Comparison of ENCODE assay signal across 36 cellular contexts in genomic region chr19:45061965-45062364, GRCh38. TPM values are rescaled to one million over a fixed set of nuclear protein-coding genes. Genes with fewer than 3 reads are reported as not detected.
"Had no signal": no experiment of that assay in that cellular context is flagged by ENCODE, and none has a peak within 500 bp of the region (broad histone marks: within the 10 kb centered on the region; RNA-seq: fewer than 3 reads in every experiment).

No MANE protein-coding gene starts in this region.

- H3K4me3 Mint-ChIP-seq: activated CD4-positive, alpha-beta memory T cell treated with anti-CD3 and anti-CD28 coated beads, Interleukin-2, amount 10 ng/mL, durations not matched to agents 7 days and 5 days; activated CD4-positive, alpha-beta T cell treated with anti-CD3 and anti-CD28 coated beads for 36 hours; activated CD4-positive, alpha-beta T cell treated with anti-CD3 and anti-CD28 coated beads, Interleukin-2, amount 10 ng/mL, durations not matched to agents 7 days and 5 days; activated CD8-positive, alpha-beta memory T cell treated with anti-CD3 and anti-CD28 coated beads, Interleukin-2, amount 10 ng/mL, durations not matched to agents 7 days and 5 days; activated CD8-positive, alpha-beta T cell treated with anti-CD3 and anti-CD28 coated beads, Interleukin-2, amount 10 ng/mL, durations not matched to agents 7 days and 5 days; activated naive CD4-positive, alpha-beta T cell treated with anti-CD3 and anti-CD28 coated beads, Interleukin-2, amount 10 ng/mL, durations not matched to agents 7 days and 5 days; activated naive CD4-positive, alpha-beta T cell treated with anti-CD3 and anti-CD28 coated beads, Interleukin-2, amount 50 U/mL, for 24 hours; activated naive CD8-positive, alpha-beta T cell; activated naive CD8-positive, alpha-beta T cell treated with anti-CD3 and anti-CD28 coated beads, Interleukin-2, amount 10 ng/mL, durations not matched to agents 7 days and 5 days; activated naive CD8-positive, alpha-beta T cell treated with anti-CD3 and anti-CD28 coated beads, Interleukin-2, amount 50 U/mL, for 24 hours; activated T-cell treated with anti-CD3 and anti-CD28 coated beads, Interleukin-2, amount 50 U/mL, for 24 hours; brain; central memory CD8-positive, alpha-beta T cell; T-cell; T-helper 17 cell; WTC11 had no signal

- H3K4me1 Mint-ChIP-seq: activated CD4-positive, alpha-beta T cell treated with anti-CD3 and anti-CD28 coated beads for 36 hours; activated CD8-positive, alpha-beta memory T cell treated with anti-CD3 and anti-CD28 coated beads, Interleukin-2, amount 10 ng/mL, durations not matched to agents 7 days and 5 days; activated naive CD8-positive, alpha-beta T cell treated with anti-CD3 and anti-CD28 coated beads, Interleukin-2, amount 50 U/mL, for 24 hours; brain had no signal

- ATAC-seq: activated CD4-positive, alpha-beta T cell treated with anti-CD3 and anti-CD28 coated beads for 36 hours; activated CD4-positive, CD25-positive, alpha-beta regulatory T cell treated with anti-CD3 and anti-CD28 coated beads, Interleukin-2, amount 50 U/mL, for 24 hours; activated CD8-positive, alpha-beta memory T cell treated with anti-CD3 and anti-CD28 coated beads, Interleukin-2, amount 10 ng/mL, durations not matched to agents 7 days and 5 days; activated CD8-positive, alpha-beta T cell treated with anti-CD3 and anti-CD28 coated beads, Interleukin-2, amount 10 ng/mL, durations not matched to agents 7 days and 5 days; activated naive CD8-positive, alpha-beta T cell treated with anti-CD3 and anti-CD28 coated beads, Interleukin-2, amount 50 U/mL, for 24 hours; T-cell; T-helper 17 cell; WTC11 had no signal

- H3K9me3 Mint-ChIP-seq: activated CD4-positive, alpha-beta memory T cell treated with anti-CD3 and anti-CD28 coated beads, Interleukin-2, amount 10 ng/mL, durations not matched to agents 7 days and 5 days; activated CD4-positive, alpha-beta T cell treated with anti-CD3 and anti-CD28 coated beads, Interleukin-2, amount 10 ng/mL, durations not matched to agents 7 days and 5 days; activated naive CD4-positive, alpha-beta T cell treated with anti-CD3 and anti-CD28 coated beads, Interleukin-2, amount 10 ng/mL, durations not matched to agents 7 days and 5 days; activated naive CD4-positive, alpha-beta T cell treated with anti-CD3 and anti-CD28 coated beads, Interleukin-2, amount 50 U/mL, for 24 hours; activated naive CD8-positive, alpha-beta T cell treated with anti-CD3 and anti-CD28 coated beads, Interleukin-2, amount 10 ng/mL, durations not matched to agents 7 days and 5 days; activated naive CD8-positive, alpha-beta T cell treated with anti-CD3 and anti-CD28 coated beads, Interleukin-2, amount 50 U/mL, for 24 hours; activated T-cell treated with anti-CD3 and anti-CD28 coated beads, Interleukin-2, amount 50 U/mL, for 24 hours; activated T-helper 2 cell treated with anti-CD3 and anti-CD28 coated beads, Interferon-gamma antibody, Interleukin-2, Interleukin-4, amounts not matched to agents 10 μg/mL and 5 μg/mL and 100 μg/mL, durations not matched to agents 14 hours and 24 hours and 36 hours; brain; central memory CD8-positive, alpha-beta T cell; T-cell; WTC11 had no signal

- H3K4me1 ChIP-seq: ascending aorta had no signal

- H3K27me3 Mint-ChIP-seq: activated CD4-positive, alpha-beta memory T cell treated with anti-CD3 and anti-CD28 coated beads, Interleukin-2, amount 10 ng/mL, durations not matched to agents 7 days and 5 days; activated CD4-positive, alpha-beta T cell treated with anti-CD3 and anti-CD28 coated beads for 36 hours; activated CD4-positive, alpha-beta T cell treated with anti-CD3 and anti-CD28 coated beads, Interleukin-2, amount 10 ng/mL, durations not matched to agents 7 days and 5 days; activated CD8-positive, alpha-beta memory T cell treated with anti-CD3 and anti-CD28 coated beads, Interleukin-2, amount 10 ng/mL, durations not matched to agents 7 days and 5 days; activated naive CD4-positive, alpha-beta T cell treated with anti-CD3 and anti-CD28 coated beads, Interleukin-2, amount 10 ng/mL, durations not matched to agents 7 days and 5 days; activated naive CD4-positive, alpha-beta T cell treated with anti-CD3 and anti-CD28 coated beads, Interleukin-2, amount 50 U/mL, for 24 hours; activated naive CD8-positive, alpha-beta T cell; activated naive CD8-positive, alpha-beta T cell treated with anti-CD3 and anti-CD28 coated beads, Interleukin-2, amount 10 ng/mL, durations not matched to agents 7 days and 5 days; activated naive CD8-positive, alpha-beta T cell treated with anti-CD3 and anti-CD28 coated beads, Interleukin-2, amount 50 U/mL, for 24 hours; activated T-cell treated with anti-CD3 and anti-CD28 coated beads, Interleukin-2, amount 50 U/mL, for 24 hours; brain; central memory CD8-positive, alpha-beta T cell; T-cell; T-helper 17 cell had no signal

- H3K9me3 ChIP-seq: ascending aorta had no signal

- DNase-seq: activated CD4-positive, alpha-beta memory T cell treated with anti-CD3 and anti-CD28 coated beads, Interleukin-2, amount 10 ng/mL, durations not matched to agents 7 days and 5 days; activated CD4-positive, alpha-beta T cell treated with anti-CD3 and anti-CD28 coated beads for 1 hour; activated CD4-positive, alpha-beta T cell treated with anti-CD3 and anti-CD28 coated beads for 36 hours; activated CD4-positive, alpha-beta T cell treated with anti-CD3 and anti-CD28 coated beads for 48 hours; activated CD4-positive, alpha-beta T cell treated with anti-CD3 and anti-CD28 coated beads, Interleukin-2, amount 10 ng/mL, durations not matched to agents 7 days and 5 days; activated CD4-positive, alpha-beta T cell treated with anti-CD3 and anti-CD28 coated beads, Interleukin-2, amount 50 U/mL, for 48 hours; activated CD4-positive, CD25-positive, alpha-beta regulatory T cell; activated CD8-positive, alpha-beta memory T cell treated with anti-CD3 and anti-CD28 coated beads for 24 hours; activated CD8-positive, alpha-beta memory T cell treated with anti-CD3 and anti-CD28 coated beads, Interleukin-2, amount 10 ng/mL, durations not matched to agents 7 days and 5 days; activated CD8-positive, alpha-beta memory T cell treated with anti-CD3 and anti-CD28 coated beads, Interleukin-2, amount 50 U/mL, for 48 hours; activated CD8-positive, alpha-beta T cell treated with anti-CD3 and anti-CD28 coated beads, Interleukin-2, amount 10 ng/mL, durations not matched to agents 7 days and 5 days; activated effector memory CD4-positive, alpha-beta T cell treated with Interleukin-2 at 50 U/mL for 16 hours; activated gamma-delta T cell; activated naive CD4-positive, alpha-beta T cell treated with anti-CD3 and anti-CD28 coated beads, Interleukin-2, amount 10 ng/mL, durations not matched to agents 7 days and 5 days; activated naive CD4-positive, alpha-beta T cell treated with Interleukin-2 at 50 U/mL for 16 hours; activated naive CD8-positive, alpha-beta T cell treated with anti-CD3 and anti-CD28 coated beads, Interleukin-2, amount 10 ng/mL, durations not matched to agents 7 days and 5 days; activated naive CD8-positive, alpha-beta T cell treated with anti-CD3 and anti-CD28 coated beads, Interleukin-2, amount 50 U/mL, for 24 hours; activated T-cell treated with anti-CD3 and anti-CD28 coated beads, Interleukin-2, amount 50 U/mL, for 24 hours; activated T-cell treated with anti-CD3 and anti-CD28 coated beads, Interleukin-2, amount 50 U/mL, for 48 hours; amygdala; anterior cingulate cortex; caudate nucleus; cerebellar nuclear complex; T-cell; T-helper 17 cell; T1000; WERI-Rb-1 had no signal

- H3K27ac Mint-ChIP-seq: activated CD4-positive, alpha-beta memory T cell treated with anti-CD3 and anti-CD28 coated beads, Interleukin-2, amount 10 ng/mL, durations not matched to agents 7 days and 5 days; activated CD4-positive, alpha-beta T cell treated with anti-CD3 and anti-CD28 coated beads for 36 hours; activated CD4-positive, alpha-beta T cell treated with anti-CD3 and anti-CD28 coated beads, Interleukin-2, amount 10 ng/mL, durations not matched to agents 7 days and 5 days; activated CD8-positive, alpha-beta memory T cell treated with anti-CD3 and anti-CD28 coated beads, Interleukin-2, amount 10 ng/mL, durations not matched to agents 7 days and 5 days; activated CD8-positive, alpha-beta T cell treated with anti-CD3 and anti-CD28 coated beads, Interleukin-2, amount 10 ng/mL, durations not matched to agents 7 days and 5 days; activated naive CD4-positive, alpha-beta T cell treated with anti-CD3 and anti-CD28 coated beads, Interleukin-2, amount 10 ng/mL, durations not matched to agents 7 days and 5 days; activated naive CD4-positive, alpha-beta T cell treated with anti-CD3 and anti-CD28 coated beads, Interleukin-2, amount 50 U/mL, for 24 hours; activated naive CD8-positive, alpha-beta T cell; activated naive CD8-positive, alpha-beta T cell treated with anti-CD3 and anti-CD28 coated beads, Interleukin-2, amount 10 ng/mL, durations not matched to agents 7 days and 5 days; activated T-helper 2 cell treated with anti-CD3 and anti-CD28 coated beads, Interferon-gamma antibody, Interleukin-2, Interleukin-4, amounts not matched to agents 10 μg/mL and 5 μg/mL and 100 μg/mL, durations not matched to agents 14 hours and 24 hours and 36 hours; brain; T-cell; WTC11 had no signal

- H3K27ac ChIP-seq: ascending aorta, cardiac muscle cell, WERI-Rb-1 had no signal

- H3K4me3 ChIP-seq: ascending aorta, cardiac muscle cell had no signal

- H3K27me3 ChIP-seq: ascending aorta, cardiac muscle cell had no signal

RNA-seq across cellular contexts. Expression of gene ZNF296, which starts 14.3 kb away (rescaled TPM):
- total RNA-seq: ascending aorta had no signal
